Comparison of ENCODE assay signal across 17 cellular contexts in genomic region chr4:138344064-138344463, GRCh38.
"Had no signal": no experiment of that assay in that cellular context is flagged by ENCODE, and none has a peak within 500 bp of the region (broad histone marks: within the 10 kb centered on the region; RNA-seq: fewer than 3 reads in every experiment).

No MANE protein-coding gene starts in this region.

- H3K27ac ChIP-seq: body of pancreas, ovary, testis, upper lobe of right lung had no signal

- H3K9me3 Mint-ChIP-seq: activated naive CD4-positive, alpha-beta T cell treated with anti-CD3 and anti-CD28 coated beads, Interleukin-2, amount 50 U/mL, for 72 hours had no signal

- ATAC-seq: activated naive CD4-positive, alpha-beta T cell treated with anti-CD3 and anti-CD28 coated beads, Interleukin-2, amount 50 U/mL, for 72 hours; body of pancreas; left ventricle myocardium superior; upper lobe of right lung had no signal

- H3K27me3 ChIP-seq: body of pancreas, ovary, testis, upper lobe of right lung had no signal

- H3K36me3 Mint-ChIP-seq: activated naive CD4-positive, alpha-beta T cell treated with anti-CD3 and anti-CD28 coated beads, Interleukin-2, amount 50 U/mL, for 72 hours had no signal

- H3K9me3 ChIP-seq: body of pancreas, ovary, testis, upper lobe of right lung had no signal

- H3K27ac Mint-ChIP-seq: activated naive CD4-positive, alpha-beta T cell treated with anti-CD3 and anti-CD28 coated beads, Interleukin-2, amount 50 U/mL, for 72 hours had no signal

- DNase-seq: activated CD4-positive, CD25-positive, alpha-beta regulatory T cell; activated effector memory CD4-positive, alpha-beta T cell treated with anti-CD3 and anti-CD28 coated beads, Interleukin-2, amount 50 U/mL, for 16 hours; amniotic stem cell; body of pancreas; central memory CD4-positive, alpha-beta T cell; cortex of kidney; effector memory CD4-positive, alpha-beta T cell; kidney; left ventricle myocardium superior; ovary; stimulated activated CD4-positive, alpha-beta T cell treated with anti-CD3 and anti-CD28 coated beads, Interleukin-12 subunit alpha, Interleukin-12 subunit beta, amount 100 ng/mL, for 4 hours; stimulated activated naive CD4-positive, alpha-beta T cell treated with Interleukin-2 at 50 U/mL for 16 hours; T1000; testis; upper lobe of right lung had no signal

- H3K4me3 Mint-ChIP-seq: neural crest cell had no signal
